21 cellular contexts compared by ENCODE assay signal in genomic region chr11:59782080-59782479, GRCh38.
"Had no signal": no experiment of that assay in that cellular context is flagged by ENCODE, and none has a peak within 500 bp of the region (broad histone marks: within the 10 kb centered on the region; RNA-seq: fewer than 3 reads in every experiment).

No MANE protein-coding gene starts in this region.

- H3K9me3 Mint-ChIP-seq: activated naive CD4-positive, alpha-beta T cell treated with anti-CD3 and anti-CD28 coated beads for 36 hours; T-cell had no signal

- ATAC-seq: activated CD4-positive, CD25-positive, alpha-beta regulatory T cell treated with anti-CD3 and anti-CD28 coated beads, Interleukin-2, amount 50 U/mL, for 24 hours; T-cell had no signal

- H3K27ac Mint-ChIP-seq: activated naive CD4-positive, alpha-beta T cell treated with anti-CD3 and anti-CD28 coated beads for 36 hours; IgD-negative memory B cell; T-cell had no signal

- H3K27me3 Mint-ChIP-seq: IgD-negative memory B cell, T-cell had no signal

- H3K4me3 Mint-ChIP-seq: activated naive CD4-positive, alpha-beta T cell treated with anti-CD3 and anti-CD28 coated beads for 36 hours; IgD-negative memory B cell; T-cell had no signal

- H3K4me1 Mint-ChIP-seq: IgD-negative memory B cell had no signal

- DNase-seq: activated CD4-positive, alpha-beta T cell treated with anti-CD3 and anti-CD28 coated beads for 4 hours; activated CD8-positive, alpha-beta memory T cell treated with anti-CD3 and anti-CD28 coated beads, Interleukin-2, amount 50 U/mL, for 4 hours; activated effector memory CD4-positive, alpha-beta T cell treated with anti-CD3 and anti-CD28 coated beads, Interleukin-2, amount 50 U/mL, for 16 hours; activated naive CD4-positive, alpha-beta T cell treated with anti-CD3 and anti-CD28 coated beads for 36 hours; activated T-cell treated with anti-CD3 and anti-CD28 coated beads, Interleukin-2, amount 50 U/mL, for 1 hour; aorta; caudate nucleus; KG1; NCI-H1092; NCI-H1417; NCI-H1694; NCI-H2029; NCI-H2107; NCI-H2171 treated with DMSO at 0.1 percent for 48 hours; NCI-H226; NCI-H526 treated with DMSO at 0.1 percent for 48 hours; NCI-H82; SIG-M5; T-cell had no signal
